ENCODE assay signal across 25 cellular contexts in the genomic region with DNA sequence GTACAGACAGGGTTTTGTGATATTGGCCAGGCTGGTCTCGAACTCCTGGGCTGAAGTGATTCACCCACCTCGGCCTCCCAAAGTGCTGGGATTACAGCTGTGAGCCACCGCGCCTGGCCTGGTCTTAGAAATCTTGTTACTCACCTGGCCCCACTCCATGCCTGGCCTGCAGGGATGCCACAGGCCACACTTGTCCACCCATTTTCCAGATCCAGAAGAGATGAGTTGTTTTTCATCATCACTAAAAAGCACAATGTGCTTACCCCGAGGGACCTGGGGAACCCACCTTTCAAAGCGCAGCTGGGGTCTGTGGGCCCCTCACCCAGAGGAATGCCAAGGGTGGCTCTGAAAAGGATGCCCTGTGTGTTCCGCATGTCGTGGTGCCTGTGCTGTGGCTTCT.
"Had no signal": no experiment of that assay in that cellular context is flagged by ENCODE, and none has a peak within 500 bp of the region (broad histone marks: within the 10 kb centered on the region; RNA-seq: fewer than 3 reads in every experiment).

No MANE protein-coding gene starts in this region.

- H3K27ac ChIP-seq: SK-N-MC, VCaP had no signal

- DNase-seq: activated CD4-positive, alpha-beta memory T cell treated with anti-CD3 and anti-CD28 coated beads for 36 hours; activated CD4-positive, alpha-beta T cell treated with anti-CD3 and anti-CD28 coated beads, Interleukin-2, amount 10 ng/mL, durations not matched to agents 7 days and 5 days; activated CD4-positive, CD25-positive, alpha-beta regulatory T cell; activated CD8-positive, alpha-beta memory T cell treated with anti-CD3 and anti-CD28 coated beads for 24 hours; activated gamma-delta T cell; activated naive CD4-positive, alpha-beta T cell treated with anti-CD3 and anti-CD28 coated beads for 36 hours; activated T-cell treated with anti-CD3 and anti-CD28 coated beads, Interleukin-2, amount 50 U/mL, for 48 hours; amygdala; KG1; NCI-H1092; NCI-H1417; NCI-H1930; NCI-H2171 treated with DMSO at 0.1 percent for 48 hours; NCI-H226; NCI-H526; NCI-H774; T-cell; T-helper 2 cell; T1000 had no signal

- ATAC-seq: activated T-helper 17 cell treated with anti-CD3 and anti-CD28 coated beads, Interleukin-2, amount 50 U/mL, for 72 hours; Right ventricle myocardium inferior; T-cell had no signal

- H3K4me1 Mint-ChIP-seq: activated CD4-positive, alpha-beta T cell treated with anti-CD3 and anti-CD28 coated beads, Interleukin-2, amount 10 ng/mL, durations not matched to agents 7 days and 5 days; activated T-helper 17 cell treated with anti-CD3 and anti-CD28 coated beads, Interleukin-2, amount 50 U/mL, for 72 hours; T-cell had no signal

- H3K36me3 Mint-ChIP-seq: activated CD4-positive, alpha-beta memory T cell treated with anti-CD3 and anti-CD28 coated beads for 36 hours; activated naive CD8-positive, alpha-beta T cell; brain; T-cell had no signal

- H3K27me3 Mint-ChIP-seq: activated CD4-positive, alpha-beta T cell treated with anti-CD3 and anti-CD28 coated beads, Interleukin-2, amount 10 ng/mL, durations not matched to agents 7 days and 5 days; activated naive CD8-positive, alpha-beta T cell had no signal

- H3K27ac Mint-ChIP-seq: activated CD4-positive, alpha-beta memory T cell treated with anti-CD3 and anti-CD28 coated beads for 36 hours; activated CD4-positive, alpha-beta T cell treated with anti-CD3 and anti-CD28 coated beads, Interleukin-2, amount 10 ng/mL, durations not matched to agents 7 days and 5 days; activated naive CD4-positive, alpha-beta T cell treated with anti-CD3 and anti-CD28 coated beads for 36 hours; activated naive CD8-positive, alpha-beta T cell; activated T-helper 17 cell treated with anti-CD3 and anti-CD28 coated beads, Interleukin-2, amount 50 U/mL, for 72 hours; brain; T-cell had no signal

- H3K4me3 ChIP-seq: SK-N-MC had no signal

- H3K4me3 Mint-ChIP-seq: activated CD4-positive, alpha-beta memory T cell treated with anti-CD3 and anti-CD28 coated beads for 36 hours; activated CD4-positive, alpha-beta T cell treated with anti-CD3 and anti-CD28 coated beads, Interleukin-2, amount 10 ng/mL, durations not matched to agents 7 days and 5 days; activated naive CD4-positive, alpha-beta T cell treated with anti-CD3 and anti-CD28 coated beads for 36 hours; activated naive CD8-positive, alpha-beta T cell; activated T-helper 17 cell treated with anti-CD3 and anti-CD28 coated beads, Interleukin-2, amount 50 U/mL, for 72 hours; brain; T-cell had no signal

- H3K9me3 Mint-ChIP-seq: activated CD4-positive, alpha-beta memory T cell treated with anti-CD3 and anti-CD28 coated beads for 36 hours; activated CD4-positive, alpha-beta T cell treated with anti-CD3 and anti-CD28 coated beads, Interleukin-2, amount 10 ng/mL, durations not matched to agents 7 days and 5 days; activated naive CD4-positive, alpha-beta T cell treated with anti-CD3 and anti-CD28 coated beads for 36 hours; activated T-helper 17 cell treated with anti-CD3 and anti-CD28 coated beads, Interleukin-2, amount 50 U/mL, for 72 hours; T-cell had no signal
